8 cellular contexts compared by ENCODE assay signal in the genomic region with DNA sequence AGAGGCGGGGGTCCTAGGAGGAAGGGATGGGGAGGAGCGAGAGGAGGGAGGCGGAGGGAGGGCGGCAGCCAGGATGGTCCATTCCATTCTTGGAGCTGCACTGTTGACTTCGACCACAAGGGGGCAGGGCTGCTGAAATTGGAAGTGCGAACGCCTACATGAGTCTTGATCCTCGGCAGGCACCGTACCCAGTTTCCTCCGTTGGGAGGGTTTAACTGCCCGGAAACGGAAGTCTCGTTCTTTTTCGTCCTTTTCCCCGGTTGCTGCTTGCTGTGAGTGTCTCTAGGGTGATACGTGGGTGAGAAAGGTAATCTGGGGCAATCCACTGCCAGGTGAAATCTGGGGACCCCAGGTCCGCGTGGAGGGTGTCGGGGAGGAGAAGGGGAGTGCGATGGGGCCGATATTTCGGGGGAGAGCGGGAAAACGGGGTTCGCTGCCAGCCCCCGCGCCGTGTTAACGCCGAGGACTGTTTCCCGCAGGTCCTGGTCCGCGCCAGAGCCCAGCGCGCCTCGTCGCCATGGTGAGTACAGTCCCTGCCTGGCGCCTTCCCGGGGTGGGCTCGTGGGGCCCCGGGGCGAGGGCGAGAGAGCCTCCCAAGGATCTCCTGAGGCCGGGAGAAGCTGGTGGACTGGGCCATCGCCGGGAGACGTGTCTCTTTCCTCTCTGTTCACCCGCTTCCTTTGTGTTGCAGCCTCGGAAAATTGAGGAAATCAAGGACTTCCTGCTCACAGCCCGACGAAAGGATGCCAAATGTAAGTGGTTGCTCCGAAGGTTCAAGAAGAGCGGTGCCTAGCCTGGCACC. TPM values are rescaled to one million over a fixed set of nuclear protein-coding genes. Genes with fewer than 3 reads are reported as not detected.
DNase-seq lines count a peak whose midpoint lies in the region; ATAC-seq and TF ChIP-seq lines count a peak whose summit lies in the region.

A gene (plus strand): TSS at position 240 of the 802 bp plus-strand sequence. CDS start 278 bp downstream, at position 518.

- H3K27ac Mint-ChIP-seq in chondrocyte (ENCODE audit: unreplicated experiment): peak within 1 kb of the TSS; percentile 95

- TF ChIP-seq CTCF in AG09309 (IDR thresholded peaks at IDR 0.05; ENCODE audit: control insufficient read depth, insufficient read depth, low read depth, low read length, missing control alignments) (peak; percentile 96), chondrocyte (IDR thresholded peaks at IDR 0.05) (peak; percentile 90), kidney epithelial cell (IDR thresholded peaks at IDR 0.05; ENCODE audit: insufficient read depth, low read length, poor library complexity, severe bottlenecking) (peak; percentile 99)

- peaks cover 16% of the 10 kb centered on the region for H3K27me3 Mint-ChIP-seq in chondrocyte (ENCODE audit: low read depth)

- ATAC-seq in GM18909 (IDR thresholded peaks at IDR 0.05; ENCODE audit: poor library complexity, unreplicated experiment): peak; percentile 75
- ATAC-seq in HG03342 (IDR thresholded peaks at IDR 0.05; ENCODE audit: unreplicated experiment): peak; percentile 62

- H3K4me3 Mint-ChIP-seq in chondrocyte (ENCODE audit: unreplicated experiment): peak within 1 kb of the TSS; percentile 89

- no peaks in the 10 kb centered on the region for H3K9me3 Mint-ChIP-seq in chondrocyte (ENCODE audit: low read depth)

- peaks cover 32% of the 10 kb centered on the region for H3K4me1 Mint-ChIP-seq in chondrocyte (ENCODE audit: low read depth)

- H3K4me3 ChIP-seq in AG09309 (ENCODE audit: control insufficient read depth, low read depth, low read length): peak within 1 kb of the TSS; percentile 99
- peak within 1 kb of the TSS; percentile 76 for H3K4me3 ChIP-seq in kidney epithelial cell (ENCODE audit: low read depth, low read length)

- peaks cover 2% of the 10 kb centered on the region for H3K36me3 ChIP-seq in kidney epithelial cell (ENCODE audit: control insufficient read depth, insufficient read depth, low read length)

- H3K27me3 ChIP-seq in kidney epithelial cell (ENCODE audit: control insufficient read depth, insufficient read depth, low read length): peaks cover 19% of the 10 kb centered on the region

- peak; percentile 89 for DNase-seq in AG09309 (ENCODE audit: low read depth)
- peak; percentile 92 for DNase-seq in NCI-H510A (lab: John Stamatoyannopoulos, UW)
- DNase-seq in activated CD4-positive, alpha-beta T cell treated with anti-CD3 and anti-CD28 coated beads for 24 hours (ENCODE audit: low read depth in 2 of 2): peak; percentile 96 to 99
- no peak for DNase-seq in chondrocyte (ENCODE audit: low spot score)
- DNase-seq in kidney epithelial cell (ENCODE audit: low read depth): peak; percentile 91
- DNase-seq in stimulated activated CD4-positive, alpha-beta T cell treated with anti-CD3 and anti-CD28 coated beads, Interleukin-15, amount 100 ng/mL, for 48 hours (ENCODE audit: low read depth in 2 of 2): peak; percentile 92 to 94

- H3K36me3 Mint-ChIP-seq in chondrocyte (ENCODE audit: low read depth): peaks cover 20% of the 10 kb centered on the region

RNA-seq across cellular contexts. Expression of the gene that starts here (rescaled TPM):
- total RNA-seq in chondrocyte (539 to 625 TPM (median 549 TPM) in 3 replicates), kidney epithelial cell (487 and 584 TPM in 2 replicates)
